Comparison of ENCODE assay signal across 1 cellular context in genomic region chr1:40416709-40417108, GRCh38.
TF ChIP-seq lines count a peak whose summit lies in the region.

No MANE protein-coding gene starts in this region.

TF ChIP-seq in IMR-90, 13 proteins besides CTCF, POLR2A, EP300 and RAD21:
- TF ChIP-seq BHLHE40 (IDR thresholded peaks at IDR 0.05; ENCODE audit: low read depth, low read length) (no peak), SMC3 (IDR thresholded peaks at IDR 0.05; ENCODE audit: low read depth, low read length) (no peak), CEBPB (IDR thresholded peaks at IDR 0.05; ENCODE audit: low read depth, low read length) (no peak), RCOR1 (IDR thresholded peaks at IDR 0.05; ENCODE audit: insufficient replicate concordance, low read length) (no peak), RFX5 (IDR thresholded peaks at IDR 0.05; ENCODE audit: low read depth, low read length) (no peak), NFE2L2 (IDR thresholded peaks at IDR 0.05; ENCODE audit: low read depth, low read length) (no peak), MAFK (IDR thresholded peaks at IDR 0.05; ENCODE audit: low read depth, low read length) (no peak), CHD1 (IDR thresholded peaks at IDR 0.05; ENCODE audit: low read depth, low read length) (no peak), MXI1 (IDR thresholded peaks at IDR 0.05; ENCODE audit: borderline replicate concordance, low read depth, low read length) (no peak), MAZ (IDR thresholded peaks at IDR 0.05; ENCODE audit: borderline replicate concordance, low read depth, low read length) (no peak), FOS (IDR thresholded peaks at IDR 0.05; ENCODE audit: low read depth, low read length) (no peak), USF2 (IDR thresholded peaks at IDR 0.05; ENCODE audit: low read depth, low read length) (no peak)
- TF ChIP-seq, protein P1, sequence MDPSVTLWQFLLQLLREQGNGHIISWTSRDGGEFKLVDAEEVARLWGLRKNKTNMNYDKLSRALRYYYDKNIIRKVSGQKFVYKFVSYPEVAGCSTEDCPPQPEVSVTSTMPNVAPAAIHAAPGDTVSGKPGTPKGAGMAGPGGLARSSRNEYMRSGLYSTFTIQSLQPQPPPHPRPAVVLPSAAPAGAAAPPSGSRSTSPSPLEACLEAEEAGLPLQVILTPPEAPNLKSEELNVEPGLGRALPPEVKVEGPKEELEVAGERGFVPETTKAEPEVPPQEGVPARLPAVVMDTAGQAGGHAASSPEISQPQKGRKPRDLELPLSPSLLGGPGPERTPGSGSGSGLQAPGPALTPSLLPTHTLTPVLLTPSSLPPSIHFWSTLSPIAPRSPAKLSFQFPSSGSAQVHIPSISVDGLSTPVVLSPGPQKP (IDR thresholded peaks at IDR 0.05; ENCODE audit: borderline replicate concordance, low read depth, low read length): no peak
